In genomic region chr1:222617367-222617951, GRCh38 we compare ENCODE assay signal across 8 cellular contexts. TPM values are rescaled to one million over a fixed set of nuclear protein-coding genes. Genes with fewer than 3 reads are reported as not detected.
DNase-seq lines count a peak whose midpoint lies in the region; ATAC-seq, FAIRE-seq and TF ChIP-seq lines count a peak whose summit lies in the region.

No MANE protein-coding gene starts in this region.

- peaks cover 20% of the 10 kb centered on the region for H3K79me2 ChIP-seq in smooth muscle cell (ENCODE audit: low read depth)

- DNase-seq in AG04449 (ENCODE audit: low read depth, low spot score): peak; percentile 87
- peak; percentile 91 for DNase-seq in NCI-H2196 treated with DMSO at 0.1 percent for 48 hours (lab: John Stamatoyannopoulos, UW; ENCODE audit: unreplicated experiment)
- peak; percentile 79 for DNase-seq in bronchial epithelial cell (ENCODE audit: low read depth)
- peak; percentile 90 to 93 (median 93) for DNase-seq in immature natural killer cell
- DNase-seq in smooth muscle cell (lab: John Stamatoyannopoulos, UW; ENCODE audit: unreplicated experiment): peak; percentile 77

- peaks cover 20% of the 10 kb centered on the region for H4K20me1 ChIP-seq in smooth muscle cell (ENCODE audit: low read depth)

- peak overlapping the region; percentile 80 for H3K9ac ChIP-seq in smooth muscle cell (ENCODE audit: low read depth)

- TF ChIP-seq CTCF in AG04449 (IDR thresholded peaks at IDR 0.05; ENCODE audit: insufficient read depth, low read length, missing control alignments) (no peak), WI38 (IDR thresholded peaks at IDR 0.05; ENCODE audit: low read depth, low read length) (no peak), bronchial epithelial cell (IDR thresholded peaks at IDR 0.05; ENCODE audit: insufficient read depth, low read length, severe bottlenecking) (no peak), smooth muscle cell (IDR thresholded peaks at IDR 0.05; ENCODE audit: borderline replicate concordance, insufficient read depth, poor library complexity, severe bottlenecking) (no peak)

- ATAC-seq in HG03159 (IDR thresholded peaks at IDR 0.05; ENCODE audit: unreplicated experiment): peak; percentile 88

- peaks cover 9% of the 10 kb centered on the region for H3K4me1 ChIP-seq in smooth muscle cell (ENCODE audit: low read depth)

- H3K27me3 Mint-ChIP-seq in immature natural killer cell (ENCODE audit: low read depth in 3 of 3): peaks cover 16 to 20% (median 17%) of the 10 kb centered on the region in 3 donors

- POLR2A ChIA-PET in AG04449 (lab: Yijun Ruan, JAX): no interaction called here

- peaks cover 0 to 9% (median 0%) of the 10 kb centered on the region in 3 donors for H3K36me3 Mint-ChIP-seq in immature natural killer cell

- no peak for FAIRE-seq in bronchial epithelial cell (lab: Jason Lieb, UNC)

- in situ Hi-C loops in GM18951 (cut with MboI; ENCODE audit: low sequenced_read_pairs, unreplicated experiment): no loop called here

- H2AFZ ChIP-seq in smooth muscle cell (ENCODE audit: low read depth): peak overlapping the region; percentile 96

- peak overlapping the region; percentile 83 to 97 (median 94) for H3K27ac Mint-ChIP-seq in immature natural killer cell

- no peaks in the 10 kb centered on the region for H3K9me3 ChIP-seq in smooth muscle cell (replicated peaks; ENCODE audit: low read depth)

- TF ChIP-seq POLR2A in GM18951 (IDR thresholded peaks at IDR 0.05; ENCODE audit: extremely low read depth, insufficient read depth, insufficient read length): peak; percentile 56

- peak overlapping the region; percentile 77 for H3K27ac ChIP-seq in smooth muscle cell (ENCODE audit: low read depth)

- peak overlapping the region; percentile 89 for H3K4me2 ChIP-seq in smooth muscle cell

- 7% methylated on average over 21 of the region's 37 CpGs for WGBS in smooth muscle cell (ENCODE audit: low lambda C conversion rate)

- no peaks in the 10 kb centered on the region for H3K9me3 Mint-ChIP-seq in immature natural killer cell

- peaks cover 7% of the 10 kb centered on the region for H3F3A ChIP-seq in smooth muscle cell (ENCODE audit: low read depth)

- H3K36me3 ChIP-seq in bronchial epithelial cell (ENCODE audit: control insufficient read depth, insufficient read depth, low read length) (no peaks in the 10 kb centered on the region), smooth muscle cell (ENCODE audit: low read depth) (no peaks in the 10 kb centered on the region)

- peak overlapping the region; percentile 89 to 95 (median 91) for H3K4me3 Mint-ChIP-seq in immature natural killer cell

- H3K4me3 ChIP-seq in AG04449 (ENCODE audit: low read depth, low read length) (peak overlapping the region; percentile 61), WI38 (ENCODE audit: low read depth, low read length) (peak overlapping the region; percentile 55), bronchial epithelial cell (ENCODE audit: low read depth, low read length) (peak overlapping the region; percentile 74), smooth muscle cell (peak overlapping the region; percentile 47)

- H3K27me3 ChIP-seq in bronchial epithelial cell (ENCODE audit: control insufficient read depth, insufficient read depth, low read length): no peaks in the 10 kb centered on the region
- peaks cover 8% of the 10 kb centered on the region for H3K27me3 ChIP-seq in smooth muscle cell (ENCODE audit: low read depth)

- H3K4me1 Mint-ChIP-seq in immature natural killer cell: peaks cover 21 to 23% of the 10 kb centered on the region in 2 donors

- CTCF ChIA-PET in AG04449 (lab: Yijun Ruan, JAX): no interaction called here

RNA-seq across cellular contexts. Expression of gene MIA3, which starts 0.4 kb away (rescaled TPM):
- total RNA-seq in bronchial epithelial cell (30.3 and 36.0 TPM in 2 replicates), smooth muscle cell (64.0 and 71.2 TPM in 2 replicates)
- polyA plus RNA-seq in immature natural killer cell (10 to 100 TPM; 24.5 to 61.6 (median 50.8) TPM), smooth muscle cell (56.8 and 61.8 TPM in 2 replicates)

RNA-seq across cellular contexts. Expression of gene TAF1A, which starts 27.7 kb away (rescaled TPM):
- 11.6 and 14.5 TPM in 2 replicates for total RNA-seq in bronchial epithelial cell
- 1 to 10 TPM in 2 of 3 donors, under 1 TPM in 1; 0.98 to 8.3 (median 3.4) TPM for polyA plus RNA-seq in immature natural killer cell
- total RNA-seq in smooth muscle cell: 7.4 and 10.6 TPM in 2 replicates
- polyA plus RNA-seq in smooth muscle cell: 5.1 and 6.2 TPM in 2 replicates

Comparison
In these comparisons a context has a peak if more than half of its experiments do, and no peak if none do; other contexts are left out.
1. Peak in every context shown above with its lines: DNase-seq, ATAC-seq, H3K4me3 ChIP-seq and H3K27ac ChIP-seq.